In genomic region chr6:32973144-32973854, GRCh38 we compare ENCODE assay signal across 8 cellular contexts. TPM values are rescaled to one million over a fixed set of nuclear protein-coding genes. Genes with fewer than 3 reads are reported as not detected.
DNase-seq lines count a peak whose midpoint lies in the region; ATAC-seq and TF ChIP-seq lines count a peak whose summit lies in the region.

No MANE protein-coding gene starts in this region.

- H3K9me3 ChIP-seq in mononuclear cell (ENCODE audit: low read depth, low read length): no peaks in the 10 kb centered on the region
- H3K9me3 ChIP-seq in stomach: no peaks in the 10 kb centered on the region

- POLR2A ChIA-PET in AG04449 (lab: Yijun Ruan, JAX): interaction anchor here (1.2 to 6.3 kb wide), 7 partner anchors 10 to 276 kb away, joined by 3 to 104 read pairs (median 38); partner anchors contain the start of genes HLA-DMA, PSMB9, TAP1 and TAP2

- H3K36me3 ChIP-seq in stomach: peaks cover 53 to 62% (median 58%) of the 10 kb centered on the region in 4 donors

- TF ChIP-seq EP300 in stomach (IDR thresholded peaks at IDR 0.05): no peak

- no peak for DNase-seq in AG04449 (ENCODE audit: low read depth, low spot score)
- DNase-seq in HCEC 1CT: peak; percentile 48
- DNase-seq in T-helper 2 cell: peak in 4 of 5 experiments; percentile 29 to 62 (median 58)
- DNase-seq in stomach: peak; percentile 39
- no peak for DNase-seq in occipital lobe (lab: John Stamatoyannopoulos, UW)

- H3K4me1 ChIP-seq in mononuclear cell (ENCODE audit: insufficient read depth, low read length) (peaks cover 55% of the 10 kb centered on the region), stomach (peaks cover 41 to 43% (median 42%) of the 10 kb centered on the region in 4 donors)

- CTCF ChIA-PET in AG04449 (lab: Yijun Ruan, JAX): interaction anchor here (1.1 to 13.0 kb wide), 7 partner anchors 12 to 274 kb away, joined by 3 to 142 read pairs (median 7); partner anchors contain the start of genes HLA-DMA and TAP2

- TF ChIP-seq CTCF in AG04449 (IDR thresholded peaks at IDR 0.05; ENCODE audit: insufficient read depth, low read length, missing control alignments): no peak
- no peak for TF ChIP-seq CTCF in stomach (IDR thresholded peaks at IDR 0.05)

- H3K4me3 ChIP-seq in AG04449 (ENCODE audit: low read depth, low read length): peak overlapping the region; percentile 92
- H3K4me3 ChIP-seq in mononuclear cell (ENCODE audit: low read length): peak overlapping the region; percentile 99
- peak overlapping the region; percentile 79 to 99 (median 94) for H3K4me3 ChIP-seq in stomach

- H3K27ac ChIP-seq in cingulate gyrus (ENCODE audit: low read depth, low read length) (peak overlapping the region; percentile 100), stomach (peak overlapping the region; percentile 93 to 100 (median 99))

- no peaks in the 10 kb centered on the region for H3K27me3 ChIP-seq in mononuclear cell (ENCODE audit: insufficient read depth, low read length)
- no peaks in the 10 kb centered on the region for H3K27me3 ChIP-seq in stomach

- intact Hi-C loops in stomach (cut with DNase I; ENCODE audit: low total_unique reads): no loop called here

- ATAC-seq in HG02885 (IDR thresholded peaks at IDR 0.05; ENCODE audit: poor library complexity, unreplicated experiment): no peak

- no peak for TF ChIP-seq POLR2A in stomach (IDR thresholded peaks at IDR 0.05)

- WGBS in stomach, 5 donors: 0% methylated on average over 19 to 22 of the region's 22 CpGs

RNA-seq across cellular contexts. Expression of gene BRD2, which starts 4.9 kb away (rescaled TPM):
- total RNA-seq in mononuclear cell (193 TPM), stomach (100 to 1,000 TPM; 111 to 538 (median 190) TPM), occipital lobe (66.6 TPM)
- polyA plus RNA-seq in stomach: 10 to 100 TPM; 70.7 to 78.7 (median 74.4) TPM

RNA-seq across cellular contexts. Expression of gene HLA-DMA, which starts 20.4 kb away (rescaled TPM):
- total RNA-seq in mononuclear cell (89.0 TPM), stomach (100 to 1,000 TPM in 1 of 5 donors, 10 to 100 TPM in 2, 1 to 10 TPM in 1, under 1 TPM in 1; 0.87 to 129 (median 34.4) TPM), occipital lobe (0.94 TPM)
- 10 to 100 TPM; 15.1 to 93.2 (median 30.0) TPM for polyA plus RNA-seq in stomach

RNA-seq across cellular contexts. Expression of gene HLA-DMB, which starts 32.5 kb away (rescaled TPM):
- 67.8 TPM for total RNA-seq in mononuclear cell
- total RNA-seq in stomach: 10 to 100 TPM in 2 of 5 donors, 1 to 10 TPM in 2, not detected in 1; 7.6 to 27.1 (median 13.4) TPM
- polyA plus RNA-seq in stomach: 10 to 100 TPM in 2 of 3 donors, 1 to 10 TPM in 1; 8.1 to 25.3 (median 11.8) TPM
- total RNA-seq in occipital lobe: 2.0 TPM

RNA-seq across cellular contexts. Expression of gene HLA-DOA, which starts 36.1 kb away (rescaled TPM):
- total RNA-seq in mononuclear cell: 16.2 TPM
- total RNA-seq in stomach: 1 to 10 TPM in 2 of 5 donors, under 1 TPM in 2, not detected in 1; 0.45 to 3.9 (median 1.9) TPM
- 1 to 10 TPM in 1 of 3 donors, under 1 TPM in 2; 0.62 to 2.1 (median 0.92) TPM for polyA plus RNA-seq in stomach
- 0.16 TPM for total RNA-seq in occipital lobe

Comparison
In these comparisons a context has a peak if more than half of its experiments do, and no peak if none do; other contexts are left out.
1. DNase-seq: peak in HCEC 1CT (single experiment), T-helper 2 cell (4 of 5) and stomach (single experiment); none in AG04449 (single experiment) and occipital lobe (single experiment).
2. Peak in every context shown above with its lines, with median percentiles within 50 percentile points of each other: H3K4me3 ChIP-seq.